Comparison of ENCODE assay signal across 1 cellular context in genomic region chr4:102823464-102823863, GRCh38.
TF ChIP-seq lines count a peak whose summit lies in the region.

No MANE protein-coding gene starts in this region.

TF ChIP-seq in K562, 482 proteins besides CTCF, POLR2A, EP300 and RAD21:
- TF ChIP-seq, protein P1, sequence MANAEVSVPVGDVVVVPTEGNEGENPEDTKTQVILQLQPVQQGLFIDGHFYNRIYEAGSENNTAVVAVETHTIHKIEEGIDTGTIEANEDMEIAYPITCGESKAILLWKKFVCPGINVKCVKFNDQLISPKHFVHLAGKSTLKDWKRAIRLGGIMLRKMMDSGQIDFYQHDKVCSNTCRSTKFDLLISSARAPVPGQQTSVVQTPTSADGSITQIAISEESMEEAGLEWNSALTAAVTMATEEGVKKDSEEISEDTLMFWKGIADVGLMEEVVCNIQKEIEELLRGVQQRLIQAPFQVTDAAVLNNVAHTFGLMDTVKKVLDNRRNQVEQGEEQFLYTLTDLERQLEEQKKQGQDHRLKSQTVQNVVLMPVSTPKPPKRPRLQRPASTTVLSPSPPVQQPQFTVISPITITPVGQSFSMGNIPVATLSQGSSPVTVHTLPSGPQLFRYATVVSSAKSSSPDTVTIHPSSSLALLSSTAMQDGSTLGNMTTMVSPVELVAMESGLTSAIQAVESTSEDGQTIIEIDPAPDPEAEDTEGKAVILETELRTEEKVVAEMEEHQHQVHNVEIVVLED (CRISPR knock-in tag; IDR thresholded peaks at IDR 0.05) = no peak
- TF ChIP-seq HLTF (IDR thresholded peaks at IDR 0.05) (no peak), TRIM24 (IDR thresholded peaks at IDR 0.05) (no peak), JUND (IDR thresholded peaks at IDR 0.05; ENCODE audit: borderline replicate concordance, low read depth, low read length) (no peak), JUND (tag; IDR thresholded peaks at IDR 0.05; ENCODE audit: borderline replicate concordance, low read depth, low read length) (no peak), NUFIP1 (IDR thresholded peaks at IDR 0.05; ENCODE audit: partially characterized antibody) (no peak), BRD4 (IDR thresholded peaks at IDR 0.05) (no peak), KLF16 (IDR thresholded peaks at IDR 0.05) (no peak), ZNF586 (CRISPR knock-in tag; conservative IDR thresholded peaks at IDR 0.05) (no peak), WHSC1 (IDR thresholded peaks at IDR 0.05; ENCODE audit: low read length) (no peak), MTA1 (IDR thresholded peaks at IDR 0.05; ENCODE audit: borderline replicate concordance) (no peak), MEF2A (IDR thresholded peaks at IDR 0.05; ENCODE audit: control insufficient read depth, low read depth, low read length) (no peak), LARP7 (IDR thresholded peaks at IDR 0.05) (no peak), ERF (CRISPR knock-in tag; IDR thresholded peaks at IDR 0.05) (no peak), NFXL1 (CRISPR knock-in tag; IDR thresholded peaks at IDR 0.05) (no peak), SAFB (IDR thresholded peaks at IDR 0.05; ENCODE audit: borderline replicate concordance, low read depth, low read length) (no peak), ZNF707 (CRISPR knock-in tag; conservative IDR thresholded peaks at IDR 0.05) (no peak)
